In genomic region chr16:4376126-4376819, GRCh38 we compare ENCODE assay signal across 8 cellular contexts. TPM values are rescaled to one million over a fixed set of nuclear protein-coding genes. Genes with fewer than 3 reads are reported as not detected.
DNase-seq lines count a peak whose midpoint lies in the region; ATAC-seq, FAIRE-seq and TF ChIP-seq lines count a peak whose summit lies in the region.

No MANE protein-coding gene starts in this region.

- H3K4me1 ChIP-seq in GM12878 (ENCODE audit: control insufficient read depth, insufficient read depth, low read length), result no peaks in the 10 kb centered on the region

- no peak for TF ChIP-seq RAD21 in GM12878 (IDR thresholded peaks at IDR 0.05; ENCODE audit: insufficient read depth, low read depth, low read length)

- H3K79me2 ChIP-seq in GM12878 (ENCODE audit: control insufficient read depth, insufficient read depth, low read length), result no peaks in the 10 kb centered on the region

- H3K4me2 ChIP-seq in GM12878 (ENCODE audit: control insufficient read depth, insufficient read depth), result no peak overlapping the region

- no peak overlapping the region for H3K27ac ChIP-seq in GM12878 (ENCODE audit: control insufficient read depth, insufficient read depth)

- TF ChIP-seq CTCF in GM12878 (IDR thresholded peaks at IDR 0.05 in 2 of 3, conservative IDR thresholded peaks at IDR 0.05 in 1 of 3; ENCODE audit: control insufficient read depth in 2 of 3, extremely low read depth in 1 of 3, insufficient read depth in 1 of 3, low read depth in 3 of 3, low read length in 3 of 3) (no peak), retinal pigment epithelial cell (conservative IDR thresholded peaks at IDR 0.05; ENCODE audit: low read depth, low read length) (no peak)

- BruUV-seq in GM12878 (replicated peaks; lab: Mats Ljungman, UMichigan), result no TSS peak

- RAD21 ChIA-PET in GM12878 (lab: Charles Lee; ENCODE audit: unreplicated experiment), result no interaction called here

- no peaks in the 10 kb centered on the region for H3K27me3 ChIP-seq in GM12878 (replicated peaks in 1 of 2; ENCODE audit: control insufficient read depth in 2 of 2, insufficient read depth in 2 of 2, low read length in 1 of 2)

- no peak overlapping the region for H3K9ac ChIP-seq in GM12878 (ENCODE audit: control insufficient read depth, insufficient read depth, low read length)

- no peak overlapping the region for H2AFZ ChIP-seq in GM12878 (ENCODE audit: control insufficient read depth, low read depth, low read length)

- POLR2A ChIA-PET in GM12878 (lab: Charles Lee), result no interaction called here

- no peak overlapping the region for H3K4me3 ChIP-seq in GM12878
- no peak overlapping the region for H3K4me3 ChIP-seq in retinal pigment epithelial cell (ENCODE audit: low read length)

- DNase-seq in EL (peak; percentile 89), GM12878 (ENCODE audit: low read depth, low spot score) (no peak), hypothalamus (lab: John Stamatoyannopoulos, UW) (peak in 48 of 51 donors; percentile 21 to 90 (median 77)), retinal pigment epithelial cell (ENCODE audit: low read depth) (peak; percentile 58), NCI-H2081 treated with DMSO at 0.1 percent for 48 hours (lab: John Stamatoyannopoulos, UW) (no peak), NCI-H748 (lab: John Stamatoyannopoulos, UW; ENCODE audit: unreplicated experiment) (no peak), NCI-H1436 treated with DMSO at 0.1 percent for 48 hours (lab: John Stamatoyannopoulos, UW) (no peak)

- peak; percentile 4; the same call in 1 of the 2 replicates for TF ChIP-seq POLR2A in GM12878 (IDR thresholded peaks at IDR 0.05; ENCODE audit: low read depth, low read length)

- in situ Hi-C loops in GM12878 (cut with MboI), result no loop called here

- H3K36me3 ChIP-seq in GM12878 (ENCODE audit: control insufficient read depth in 2 of 2, insufficient read depth in 2 of 2, low read length in 1 of 2), result peaks cover 0 to 2% of the 10 kb centered on the region in 2 experiments; a peak in 1 of 4 replicates

- CTCF ChIA-PET in GM12878 (lab: Yijun Ruan, JAX), result no interaction called here

- peaks cover 5% of the 10 kb centered on the region for H4K20me1 ChIP-seq in GM12878 (ENCODE audit: control insufficient read depth, insufficient read depth)

- ATAC-seq in GM12878 (no peak), GM21447 (IDR thresholded peaks at IDR 0.05; ENCODE audit: unreplicated experiment) (no peak)

- intact Hi-C loops in GM12878 (cut with micrococcal nuclease; ENCODE audit: unreplicated experiment), result no loop called here

- no peak for FAIRE-seq in GM12878 (lab: Jason Lieb, UNC)

- SMC1A ChIA-PET in GM12878 (lab: Charles Lee; ENCODE audit: uncharacterized antibody, unreplicated experiment), result no interaction called here

- H3K9me3 ChIP-seq in GM12878 (replicated peaks; ENCODE audit: control insufficient read depth, insufficient read depth, low read length), result no peaks in the 10 kb centered on the region

- 87% methylated on average over 30 of the region's 30 CpGs for WGBS in GM12878 (ENCODE audit: insufficient coverage, insufficient replicate concordance, low lambda C conversion rate, missing lambda C conversion rate)

- TF ChIP-seq EP300 in GM12878 (IDR thresholded peaks at IDR 0.05; ENCODE audit: borderline replicate concordance in 1 of 2, control insufficient read depth in 1 of 2, low read depth in 2 of 2, low read length in 2 of 2), result no peak

TF ChIP-seq in GM12878, 131 proteins besides CTCF, POLR2A, EP300 and RAD21:
- TF ChIP-seq ZNF384 (IDR thresholded peaks at IDR 0.05; ENCODE audit: borderline replicate concordance, low read depth, low read length), result no peak

RNA-seq across cellular contexts. Expression of gene VASN, which starts 4.6 kb away (rescaled TPM):
- total RNA-seq in GM12878 (2013; cell fraction: nucleolus; rRNA removed), result not detected in 2 replicates
- total RNA-seq in GM12878 (2014; rRNA removed) (not detected in 2 replicates), GM12878 (2014; rRNA removed; fragmentation: Illumina TruSeq; extraction: Trizol) (not detected in 2 replicates), GM12878 (2021) (0.10 TPM in 1 of 2 replicates, not detected in the other)
- 0.08 TPM for polyA plus RNA-seq in GM12878 (2011; ENCODE audit: low read depth)
- polyA plus RNA-seq in GM12878 (2011; rRNA removed) (not detected in 2 replicates), GM12878 (2014; fragmentation: Illumina TruSeq; extraction: Trizol) (not detected in 2 replicates), GM12878 (2014; fragmentation: Nextera tagmentation; extraction: Ambion mirVana) (under 1 TPM in 1 of 2 experiments, not detected in 1; 0.02 TPM), GM12878 (2014; rRNA removed) (not detected in 2 replicates), GM12878 (2016; fragmentation: Nextera tagmentation; extraction: Ambion mirVana) (under 1 TPM; 0.18 to 0.19 TPM)
- not detected in 2 replicates for polyA plus RNA-seq in GM12878 (2011; cell fraction: cytosol; rRNA removed)
- polyA plus RNA-seq in GM12878 (2011; cell fraction: nucleus; rRNA removed), result not detected in 2 replicates
- polyA plus RNA-seq in GM12878 (2012), result 0.24 and 0.27 TPM in 2 replicates
- not detected in 2 replicates for polyA minus RNA-seq in GM12878 (2011; rRNA and poly(A)+ RNA removed)
- not detected in 2 replicates for polyA minus RNA-seq in GM12878 (2011; cell fraction: cytosol; rRNA and poly(A)+ RNA removed)
- polyA minus RNA-seq in GM12878 (2011; cell fraction: nucleus; rRNA and poly(A)+ RNA removed), result not detected in 2 replicates

RNA-seq across cellular contexts. Expression of gene PAM16, which starts 25.2 kb away (rescaled TPM):
- total RNA-seq in GM12878 (2013; cell fraction: nucleolus; rRNA removed), result 21.2 and 24.9 TPM in 2 replicates
- total RNA-seq in GM12878 (2014; rRNA removed) (50.2 and 55.4 TPM in 2 replicates), GM12878 (2014; rRNA removed; fragmentation: Illumina TruSeq; extraction: Trizol) (17.8 and 18.5 TPM in 2 replicates), GM12878 (2021) (54.9 and 61.6 TPM in 2 replicates)
- polyA plus RNA-seq in GM12878 (2011; ENCODE audit: low read depth), result 39.3 TPM
- polyA plus RNA-seq in GM12878 (2011; rRNA removed) (22.5 and 32.8 TPM in 2 replicates), GM12878 (2014; fragmentation: Illumina TruSeq; extraction: Trizol) (8.4 and 20.7 TPM in 2 replicates), GM12878 (2014; fragmentation: Nextera tagmentation; extraction: Ambion mirVana) (10 to 100 TPM; 20.8 to 48.1 TPM), GM12878 (2014; rRNA removed) (94.3 and 100 TPM in 2 replicates), GM12878 (2016; fragmentation: Nextera tagmentation; extraction: Ambion mirVana) (10 to 100 TPM; 72.8 to 78.7 TPM)
- polyA plus RNA-seq in GM12878 (2011; cell fraction: cytosol; rRNA removed), result 58.1 and 79.3 TPM in 2 replicates
- polyA plus RNA-seq in GM12878 (2011; cell fraction: nucleus; rRNA removed), result 47.2 and 67.5 TPM in 2 replicates
- 37.2 and 40.1 TPM in 2 replicates for polyA plus RNA-seq in GM12878 (2012)
- 8.5 and 14.6 TPM in 2 replicates for polyA minus RNA-seq in GM12878 (2011; rRNA and poly(A)+ RNA removed)
- 7.2 and 14.3 TPM in 2 replicates for polyA minus RNA-seq in GM12878 (2011; cell fraction: cytosol; rRNA and poly(A)+ RNA removed)
- 5.3 and 10.8 TPM in 2 replicates for polyA minus RNA-seq in GM12878 (2011; cell fraction: nucleus; rRNA and poly(A)+ RNA removed)

RNA-seq across cellular contexts. Expression of gene CORO7, which starts 40.1 kb away (rescaled TPM):
- total RNA-seq in GM12878 (2013; cell fraction: nucleolus; rRNA removed), result 187 and 203 TPM in 2 replicates
- total RNA-seq in GM12878 (2014; rRNA removed) (43.2 and 56.5 TPM in 2 replicates), GM12878 (2014; rRNA removed; fragmentation: Illumina TruSeq; extraction: Trizol) (18.9 and 19.0 TPM in 2 replicates), GM12878 (2021) (89.2 and 91.7 TPM in 2 replicates)
- polyA plus RNA-seq in GM12878 (2011; ENCODE audit: low read depth), result 17.8 TPM
- polyA plus RNA-seq in GM12878 (2011; rRNA removed) (11.9 and 40.0 TPM in 2 replicates), GM12878 (2014; fragmentation: Illumina TruSeq; extraction: Trizol) (6.0 and 17.2 TPM in 2 replicates), GM12878 (2014; fragmentation: Nextera tagmentation; extraction: Ambion mirVana) (under 1 TPM; 0.64 to 0.84 TPM), GM12878 (2014; rRNA removed) (65.8 and 76.0 TPM in 2 replicates), GM12878 (2016; fragmentation: Nextera tagmentation; extraction: Ambion mirVana) (10 to 100 TPM; 47.4 to 49.1 TPM)
- polyA plus RNA-seq in GM12878 (2011; cell fraction: cytosol; rRNA removed), result 37.9 and 44.2 TPM in 2 replicates
- 362 and 561 TPM in 2 replicates for polyA plus RNA-seq in GM12878 (2011; cell fraction: nucleus; rRNA removed)
- 49.8 and 53.5 TPM in 2 replicates for polyA plus RNA-seq in GM12878 (2012)
- polyA minus RNA-seq in GM12878 (2011; rRNA and poly(A)+ RNA removed), result 32.8 and 55.7 TPM in 2 replicates
- 61.5 and 64.5 TPM in 2 replicates for polyA minus RNA-seq in GM12878 (2011; cell fraction: cytosol; rRNA and poly(A)+ RNA removed)
- 68.3 and 121 TPM in 2 replicates for polyA minus RNA-seq in GM12878 (2011; cell fraction: nucleus; rRNA and poly(A)+ RNA removed)

RNA-seq across cellular contexts. Expression of gene DNAJA3, which starts 49.4 kb away (rescaled TPM):
- 60.1 and 70.0 TPM in 2 replicates for total RNA-seq in GM12878 (2013; cell fraction: nucleolus; rRNA removed)
- total RNA-seq in GM12878 (2014; rRNA removed), result 76.3 and 83.5 TPM in 2 replicates
- 51.7 and 55.6 TPM in 2 replicates for total RNA-seq in GM12878 (2014; rRNA removed; fragmentation: Illumina TruSeq; extraction: Trizol)
- total RNA-seq in GM12878 (2021), result 56.4 and 65.9 TPM in 2 replicates
- 14.5 TPM for polyA plus RNA-seq in GM12878 (2011; ENCODE audit: low read depth)
- 40.8 and 43.1 TPM in 2 replicates for polyA plus RNA-seq in GM12878 (2011; rRNA removed)
- polyA plus RNA-seq in GM12878 (2011; cell fraction: cytosol; rRNA removed), result 45.7 and 57.3 TPM in 2 replicates
- 77.1 and 83.1 TPM in 2 replicates for polyA plus RNA-seq in GM12878 (2011; cell fraction: nucleus; rRNA removed)
- polyA plus RNA-seq in GM12878 (2012), result 26.9 and 35.4 TPM in 2 replicates
- polyA plus RNA-seq in GM12878 (2014; fragmentation: Illumina TruSeq; extraction: Trizol), result 29.4 and 51.3 TPM in 2 replicates
- polyA plus RNA-seq in GM12878 (2014; fragmentation: Nextera tagmentation; extraction: Ambion mirVana), result 10 to 100 TPM in 1 of 2 experiments, 1 to 10 TPM in 1; 8.4 to 20.4 TPM
- polyA plus RNA-seq in GM12878 (2014; rRNA removed), result 77.4 and 80.1 TPM in 2 replicates
- polyA plus RNA-seq in GM12878 (2016; fragmentation: Nextera tagmentation; extraction: Ambion mirVana), result 100 to 1,000 TPM; 124 to 141 TPM
- 27.5 and 30.2 TPM in 2 replicates for polyA minus RNA-seq in GM12878 (2011; rRNA and poly(A)+ RNA removed)
- 12.6 and 13.5 TPM in 2 replicates for polyA minus RNA-seq in GM12878 (2011; cell fraction: cytosol; rRNA and poly(A)+ RNA removed)
- polyA minus RNA-seq in GM12878 (2011; cell fraction: nucleus; rRNA and poly(A)+ RNA removed), result 21.3 and 42.6 TPM in 2 replicates

Comparison
In these comparisons a context has a peak if more than half of its experiments do, and no peak if none do; other contexts are left out.
1. DNase-seq: peak in EL (single experiment), hypothalamus (48 of 51) and retinal pigment epithelial cell (single experiment); none in GM12878 (single experiment), NCI-H2081 treated with DMSO at 0.1 percent for 48 hours (single experiment), NCI-H748 (single experiment) and NCI-H1436 treated with DMSO at 0.1 percent for 48 hours (single experiment).